ENCODE assay signal across 8 cellular contexts in the genomic region with DNA sequence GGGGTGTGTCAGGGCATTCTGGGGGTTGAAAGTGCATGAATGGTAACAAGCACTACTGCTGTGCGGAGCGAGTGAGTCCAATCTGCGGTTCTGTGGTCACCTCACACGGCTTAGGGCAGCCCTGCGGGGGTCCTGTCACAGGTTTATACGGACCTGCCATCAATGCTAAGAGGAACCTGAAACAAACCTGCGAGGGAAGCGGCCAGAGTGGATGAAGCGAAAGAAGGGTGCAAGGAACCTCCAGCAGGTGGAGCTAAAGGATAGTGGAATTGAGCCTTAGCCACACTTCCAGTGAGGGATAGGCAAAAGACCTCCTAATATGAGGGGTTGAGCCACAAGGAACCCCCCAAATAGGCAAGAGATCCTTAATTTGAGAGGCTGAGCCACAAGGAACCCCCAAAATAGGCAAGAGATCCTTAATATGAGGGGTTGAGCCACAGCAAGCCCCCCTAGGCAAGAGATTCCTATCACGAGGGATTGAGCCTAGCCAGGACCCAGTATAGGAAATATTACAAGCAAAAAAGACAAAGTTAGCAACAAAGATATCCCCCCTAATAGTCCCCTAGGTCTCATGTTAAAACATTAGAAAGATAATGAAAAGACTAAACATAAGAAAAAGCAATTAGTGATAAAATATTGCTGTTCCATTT. TPM values are rescaled to one million over a fixed set of nuclear protein-coding genes. Genes with fewer than 3 reads are reported as not detected.
DNase-seq lines count a peak whose midpoint lies in the region; ATAC-seq and TF ChIP-seq lines count a peak whose summit lies in the region.

No MANE protein-coding gene starts in this region.

- no peak overlapping the region for H3K27ac ChIP-seq in psoas muscle

- no peak overlapping the region for H3K4me3 ChIP-seq in LNCaP clone FGC (ENCODE audit: low read depth, low read length)
- H3K4me3 ChIP-seq in psoas muscle: no peak overlapping the region

- no peaks in the 10 kb centered on the region for H3K4me1 Mint-ChIP-seq in activated naive CD4-positive, alpha-beta T cell treated with anti-CD3 and anti-CD28 coated beads for 36 hours (ENCODE audit: low read depth)
- no peaks in the 10 kb centered on the region for H3K4me1 Mint-ChIP-seq in glutamatergic neuron (ENCODE audit: low read depth, unreplicated experiment)

- in situ Hi-C loops in SK-MEL-5 (cut with HindIII; ENCODE audit: low pct_unique_long_range_greater_than_20kb, low sequenced_read_pairs): no loop called here

- TF ChIP-seq CTCF in LNCaP clone FGC (IDR thresholded peaks at IDR 0.05; ENCODE audit: control insufficient read depth, extremely low read depth, insufficient read depth) (peak; percentile 87), glutamatergic neuron (IDR thresholded peaks at IDR 0.05; ENCODE audit: partially characterized antibody, unreplicated experiment) (peak; percentile 60), psoas muscle (IDR thresholded peaks at IDR 0.05) (peak; percentile 68)

- H3K9me3 ChIP-seq in psoas muscle: no peaks in the 10 kb centered on the region

- 14 to 15% (median 14%) methylated on average over 10 of the region's 10 CpGs for WGBS in psoas muscle, 3 donors

- peak; percentile 57 to 89 (median 66) for ATAC-seq in psoas muscle

- peaks cover 2% of the 10 kb centered on the region for H3K4me1 ChIP-seq in psoas muscle

- intact Hi-C loops in activated naive CD4-positive, alpha-beta T cell treated with anti-CD3 and anti-CD28 coated beads for 36 hours (cut with micrococcal nuclease): loop anchor here (1.0 to 2.0 kb wide), 5 partner anchors 83 to 260 kb away; no protein-coding TSS in a partner anchor
- intact Hi-C loops in psoas muscle (cut with DNase I): loop anchor here (1.0 to 5.0 kb wide), 5 partner anchors 84 to 261 kb away; a partner anchor contains a TSS

- DNase-seq in DMS53 (lab: John Stamatoyannopoulos, UW): peak; percentile 77
- DNase-seq in LNCaP clone FGC (ENCODE audit: low read depth): peak; percentile 23
- peak; percentile 66 for DNase-seq in SK-MEL-5 (ENCODE audit: low read depth, low spot score)
- peak; percentile 78 for DNase-seq in activated naive CD4-positive, alpha-beta T cell treated with anti-CD3 and anti-CD28 coated beads for 36 hours
- peak; percentile 67 for DNase-seq in glutamatergic neuron
- peak in 1 of 2 donors; percentile 16 for DNase-seq in psoas muscle
- no peak for DNase-seq in NCI-H1048 (lab: John Stamatoyannopoulos, UW)
- no peak for DNase-seq in GM19240 (ENCODE audit: insufficient read length, low spot score)

- H3K27ac Mint-ChIP-seq in activated naive CD4-positive, alpha-beta T cell treated with anti-CD3 and anti-CD28 coated beads for 36 hours: no peak overlapping the region
- no peak overlapping the region for H3K27ac Mint-ChIP-seq in glutamatergic neuron (ENCODE audit: unreplicated experiment)

- peaks cover 2% of the 10 kb centered on the region for H3K9me3 Mint-ChIP-seq in activated naive CD4-positive, alpha-beta T cell treated with anti-CD3 and anti-CD28 coated beads for 36 hours
- peaks cover 7% of the 10 kb centered on the region for H3K9me3 Mint-ChIP-seq in glutamatergic neuron (ENCODE audit: unreplicated experiment)

- no peaks in the 10 kb centered on the region for H3K27me3 Mint-ChIP-seq in activated naive CD4-positive, alpha-beta T cell treated with anti-CD3 and anti-CD28 coated beads for 36 hours (ENCODE audit: low read depth)
- H3K27me3 Mint-ChIP-seq in glutamatergic neuron (ENCODE audit: unreplicated experiment): peaks cover 5% of the 10 kb centered on the region

- H3K36me3 ChIP-seq in psoas muscle (ENCODE audit: insufficient read depth in 1 of 2, low read depth in 1 of 2): no peaks in the 10 kb centered on the region

- no peaks in the 10 kb centered on the region for H3K27me3 ChIP-seq in psoas muscle (ENCODE audit: insufficient read depth in 3 of 3, low read length in 2 of 3)

- no peak overlapping the region for H3K4me3 Mint-ChIP-seq in activated naive CD4-positive, alpha-beta T cell treated with anti-CD3 and anti-CD28 coated beads for 36 hours
- no peak overlapping the region for H3K4me3 Mint-ChIP-seq in glutamatergic neuron (ENCODE audit: unreplicated experiment)

- CTCF ChIA-PET in activated naive CD4-positive, alpha-beta T cell treated with anti-CD3 and anti-CD28 coated beads for 36 hours (lab: Charles Lee): interaction anchor here (1.0 to 2.8 kb wide), 6 partner anchors 11 to 157 kb away, joined by 3 to 13 read pairs (median 6); a partner anchor contains a TSS

- H3K36me3 Mint-ChIP-seq in activated naive CD4-positive, alpha-beta T cell treated with anti-CD3 and anti-CD28 coated beads for 36 hours (ENCODE audit: low read depth): no peaks in the 10 kb centered on the region
- H3K36me3 Mint-ChIP-seq in glutamatergic neuron (ENCODE audit: unreplicated experiment): peaks cover 16% of the 10 kb centered on the region

RNA-seq across cellular contexts. Expression of a gene that starts 6.3 kb away (rescaled TPM):
- 1.0 and 1.5 TPM in 2 replicates for total RNA-seq in SK-MEL-5 (2014; rRNA removed; shearing (Covaris generic))
- polyA plus RNA-seq in SK-MEL-5 (2015; cell fraction: cytosol; rRNA removed): 1.2 and 1.7 TPM in 2 replicates
- 0.81 TPM in 1 of 2 replicates, not detected in the other for polyA plus RNA-seq in SK-MEL-5 (2015; cell fraction: nucleus; rRNA removed)
- total RNA-seq in activated naive CD4-positive, alpha-beta T cell treated with anti-CD3 and anti-CD28 coated beads for 36 hours: under 1 TPM; 0.79 to 0.95 TPM
- 29.6 TPM for total RNA-seq in glutamatergic neuron (ENCODE audit: unreplicated experiment)
- total RNA-seq in psoas muscle: 1 to 10 TPM in 3 of 4 donors, under 1 TPM in 1; 0.71 to 3.4 (median 2.0) TPM
- polyA plus RNA-seq in psoas muscle: 1 to 10 TPM in 2 of 3 donors, under 1 TPM in 1; 0.34 to 1.3 (median 1.2) TPM

RNA-seq across cellular contexts. Expression of a gene that starts 32.8 kb away (rescaled TPM):
- total RNA-seq in SK-MEL-5 (2014; rRNA removed; shearing (Covaris generic)): 0.27 and 0.40 TPM in 2 replicates
- polyA plus RNA-seq in SK-MEL-5 (2015; cell fraction: cytosol; rRNA removed): 0.08 and 0.20 TPM in 2 replicates
- polyA plus RNA-seq in SK-MEL-5 (2015; cell fraction: nucleus; rRNA removed): 0.99 and 1.4 TPM in 2 replicates
- 1 to 10 TPM; 3.6 to 4.4 TPM for total RNA-seq in activated naive CD4-positive, alpha-beta T cell treated with anti-CD3 and anti-CD28 coated beads for 36 hours
- total RNA-seq in glutamatergic neuron (ENCODE audit: unreplicated experiment) (21.1 TPM), psoas muscle (1 to 10 TPM in 1 of 4 donors, under 1 TPM in 3; 0.30 to 2.4 (median 0.35) TPM)
- 1 to 10 TPM in 1 of 3 donors, under 1 TPM in 2; 0.17 to 1.2 (median 0.49) TPM for polyA plus RNA-seq in psoas muscle

RNA-seq across cellular contexts. Expression of a gene that starts 43.6 kb away (rescaled TPM):
- 9.5 and 11.7 TPM in 2 replicates for total RNA-seq in SK-MEL-5 (2014; rRNA removed; shearing (Covaris generic))
- polyA plus RNA-seq in SK-MEL-5 (2015; cell fraction: cytosol; rRNA removed): 4.0 TPM in 2 replicates
- 43.0 and 43.8 TPM in 2 replicates for polyA plus RNA-seq in SK-MEL-5 (2015; cell fraction: nucleus; rRNA removed)
- 10 to 100 TPM; 12.3 to 12.4 TPM for total RNA-seq in activated naive CD4-positive, alpha-beta T cell treated with anti-CD3 and anti-CD28 coated beads for 36 hours
- total RNA-seq in glutamatergic neuron (ENCODE audit: unreplicated experiment) (17.8 TPM), psoas muscle (1 to 10 TPM; 2.6 to 3.3 (median 3.1) TPM)
- polyA plus RNA-seq in psoas muscle: 1 to 10 TPM; 1.7 to 3.1 (median 3.0) TPM

Comparison
In these comparisons a context has a peak if more than half of its experiments do, and no peak if none do; other contexts are left out.
1. DNase-seq: peak in DMS53 (single experiment), LNCaP clone FGC (single experiment), SK-MEL-5 (single experiment), activated naive CD4-positive, alpha-beta T cell treated with anti-CD3 and anti-CD28 coated beads for 36 hours (single experiment) and glutamatergic neuron (single experiment); none in NCI-H1048 (single experiment) and GM19240 (single experiment).
2. Peak in every context shown above with its lines, with median percentiles within 50 percentile points of each other: CTCF ChIP-seq.